ENCODE assay signal across 8 cellular contexts in genomic region chr10:77710759-77711682, GRCh38.
DNase-seq lines count a peak whose midpoint lies in the region; ATAC-seq and TF ChIP-seq lines count a peak whose summit lies in the region.

No MANE protein-coding gene starts in this region.

- DNase-seq in NCI-H1436 (lab: John Stamatoyannopoulos, UW) (peak; percentile 67), WTC11 (ENCODE audit: low spot score) (peak; percentile 90), caudate nucleus (lab: John Stamatoyannopoulos, UW) (peak in 55 of 61 donors; percentile 6 to 75 (median 44)), kidney glomerular epithelial cell (lab: John Stamatoyannopoulos, UW) (peak; percentile 63), DMS79 treated with DMSO at 0.1 percent for 48 hours (lab: John Stamatoyannopoulos, UW) (no peak)
- peak; percentile 45 to 66 for DNase-seq in stimulated activated CD4-positive, alpha-beta T cell treated with anti-CD3 and anti-CD28 coated beads, Interleukin-15, amount 100 ng/mL, for 48 hours (ENCODE audit: low read depth in 2 of 2)

- H3K4me3 Mint-ChIP-seq in WTC11, result peak overlapping the region; percentile 64

- peak; percentile 96 for TF ChIP-seq CTCF in WTC11 (IDR thresholded peaks at IDR 0.05)

- peaks cover 29% of the 10 kb centered on the region for H3K27me3 Mint-ChIP-seq in WTC11 (ENCODE audit: low read depth)

- H3K9me3 Mint-ChIP-seq in WTC11, result no peaks in the 10 kb centered on the region; the same call in 1 of the 2 replicates

- no peak for TF ChIP-seq POLR2A in GM18505 (IDR thresholded peaks at IDR 0.05; ENCODE audit: borderline replicate concordance, extremely low read depth, insufficient read depth, insufficient read length)

- ATAC-seq in GM18505 (IDR thresholded peaks at IDR 0.05; ENCODE audit: unreplicated experiment), result peak; percentile 93
- ATAC-seq in HG02798 (IDR thresholded peaks at IDR 0.05; ENCODE audit: poor library complexity, unreplicated experiment), result peak; percentile 87
- peak; percentile 85 for ATAC-seq in WTC11

- H3K4me1 Mint-ChIP-seq in WTC11, result peaks cover 35% of the 10 kb centered on the region

- no peak overlapping the region for H3K27ac ChIP-seq in caudate nucleus (ENCODE audit: low read depth, low read length)

- CTCF ChIA-PET in WTC11 (lab: Charles Lee), result interaction anchor here (0.5 to 4.9 kb wide), 90 partner anchors 9 to 1764 kb away, joined by 3 to 62 read pairs (median 4); partner anchors contain the start of gene KCNMA1

- POLR2A ChIA-PET in WTC11 (lab: Charles Lee), result interaction anchor here (0.6 to 1.4 kb wide), 4 partner anchors 20 to 247 kb away, joined by 3 to 8 read pairs (median 3); no protein-coding TSS in a partner anchor

- no peak overlapping the region for H3K27ac Mint-ChIP-seq in WTC11

- no peaks in the 10 kb centered on the region for H3K36me3 Mint-ChIP-seq in WTC11

TF ChIP-seq in WTC11, 78 proteins besides CTCF, POLR2A, EP300 and RAD21 (continues in another document):
- no peak for TF ChIP-seq ZNF138 (CRISPR knock-in tag; conservative IDR thresholded peaks at IDR 0.05)
- TF ChIP-seq SMAD3 (CRISPR knock-in tag; IDR thresholded peaks at IDR 0.05; ENCODE audit: borderline replicate concordance), result no peak
- TF ChIP-seq USF1 (CRISPR knock-in tag; IDR thresholded peaks at IDR 0.05), result no peak
- 0 out of 2 replicates have a peak, but pooled peaks have one; percentile 56 for TF ChIP-seq TEAD1 (CRISPR knock-in tag; IDR thresholded peaks at IDR 0.05)
- TF ChIP-seq ZBTB21 (CRISPR knock-in tag; IDR thresholded peaks at IDR 0.05; ENCODE audit: borderline replicate concordance), result no peak
- no peak for TF ChIP-seq STAT6 (CRISPR knock-in tag; conservative IDR thresholded peaks at IDR 0.05; ENCODE audit: low read depth)
- TF ChIP-seq TEAD4 (CRISPR knock-in tag; IDR thresholded peaks at IDR 0.05), result no peak
- no peak for TF ChIP-seq KAT7 (CRISPR knock-in tag; IDR thresholded peaks at IDR 0.05; ENCODE audit: borderline replicate concordance)
- no peak for TF ChIP-seq MLX (CRISPR knock-in tag; IDR thresholded peaks at IDR 0.05)
- no peak; the same call in 1 of the 2 replicates for TF ChIP-seq ZNF423 (CRISPR knock-in tag; IDR thresholded peaks at IDR 0.05)
- no peak for TF ChIP-seq AR (CRISPR knock-in tag; IDR thresholded peaks at IDR 0.05)
- peak; percentile 42; the same call in 1 of the 2 replicates for TF ChIP-seq ETV6 (CRISPR knock-in tag; IDR thresholded peaks at IDR 0.05)
- TF ChIP-seq ZSCAN18 (CRISPR knock-in tag; IDR thresholded peaks at IDR 0.05), result no peak
- peak; percentile 60; the same call in 1 of the 2 replicates for TF ChIP-seq FOXP4 (CRISPR knock-in tag; IDR thresholded peaks at IDR 0.05)
- TF ChIP-seq JUN (CRISPR knock-in tag; IDR thresholded peaks at IDR 0.05), result no peak
- no peak for TF ChIP-seq ZNF671 (CRISPR knock-in tag; IDR thresholded peaks at IDR 0.05)
- TF ChIP-seq SP1 (CRISPR knock-in tag; conservative IDR thresholded peaks at IDR 0.05), result 0 out of 2 replicates have a peak, but pooled peaks have one; percentile 69
- no peak for TF ChIP-seq ATF6 (CRISPR knock-in tag; IDR thresholded peaks at IDR 0.05)
